ENCODE assay signal across 14 cellular contexts in genomic region chr15:71282086-71282485, GRCh38.
A peak's percentile ranks its signal among the peaks of the same experiment; 100 is the strongest.
DNase-seq lines count a peak whose midpoint lies in the region; ATAC-seq, FAIRE-seq and TF ChIP-seq lines count a peak whose summit lies in the region.
"Had no signal": no experiment of that assay in that cellular context is flagged by ENCODE, and none has a peak within 500 bp of the region (broad histone marks: within the 10 kb centered on the region; RNA-seq: fewer than 3 reads in every experiment).

No MANE protein-coding gene starts in this region.

- H3K18ac ChIP-seq in IMR-90 (ENCODE audit: low read depth, low read length) (peak overlapping the region; percentile 93), H1 (ENCODE audit: extremely low read depth, low read length) (no peak overlapping the region)

- H4K5ac ChIP-seq in IMR-90 (ENCODE audit: low read depth, low read length) (peak overlapping the region; percentile 99), H1 (ENCODE audit: insufficient read length, low read depth, low read length) (no peak overlapping the region)

- peak overlapping the region; percentile 88 for H2BK5ac ChIP-seq in IMR-90 (ENCODE audit: low read depth, low read length, poor library complexity, severe bottlenecking)
- H2BK5ac ChIP-seq in H1 (ENCODE audit: low read depth, low read length) = no peak overlapping the region

- no peaks in the 10 kb centered on the region for H3K9me3 Mint-ChIP-seq in mesothelial cell of epicardium
- H3K9me3 Mint-ChIP-seq: activated naive CD8-positive, alpha-beta T cell treated with anti-CD3 and anti-CD28 coated beads, Interleukin-2, amount 10 ng/mL, durations not matched to agents 7 days and 5 days; naive thymus-derived CD4-positive, alpha-beta T cell; T-cell had no signal

- ATAC-seq in A549 (no peak), IMR-90 (ENCODE audit: low read depth) (peak; percentile 28), GM21447 (IDR thresholded peaks at IDR 0.05; ENCODE audit: unreplicated experiment) (no peak)
- ATAC-seq: activated CD4-positive, alpha-beta T cell treated with anti-CD3 and anti-CD28 coated beads for 36 hours; naive thymus-derived CD4-positive, alpha-beta T cell; T-cell had no signal

- H3K23ac ChIP-seq in IMR-90 (ENCODE audit: low read depth, low read length) (peak overlapping the region; percentile 84; the same call in 1 of the 2 replicates), H1 (ENCODE audit: insufficient read length) (no peak overlapping the region)

- TF ChIP-seq CTCF in A549 (IDR thresholded peaks at IDR 0.05) (no peak), IMR-90 (conservative IDR thresholded peaks at IDR 0.05; ENCODE audit: low read depth, low read length) (no peak), H1 (IDR thresholded peaks at IDR 0.05; ENCODE audit: control extremely low read depth in 1 of 3, insufficient read depth in 1 of 3, low read depth in 1 of 3, low read length in 3 of 3) (no peak), mesothelial cell of epicardium (IDR thresholded peaks at IDR 0.05; ENCODE audit: unreplicated experiment) (no peak), transverse colon (IDR thresholded peaks at IDR 0.05) (no peak)

- no peaks in the 10 kb centered on the region for H3K23me2 ChIP-seq in H1 (ENCODE audit: low read depth, low read length)

- no peaks in the 10 kb centered on the region for H3K36me3 Mint-ChIP-seq in mesothelial cell of epicardium
- H3K36me3 Mint-ChIP-seq: activated naive CD8-positive, alpha-beta T cell treated with anti-CD3 and anti-CD28 coated beads, Interleukin-2, amount 10 ng/mL, durations not matched to agents 7 days and 5 days; naive thymus-derived CD4-positive, alpha-beta T cell; T-cell had no signal

- in situ Hi-C loops in IMR-90 (cut with MboI; ENCODE audit: low sequenced_read_pairs) = no loop called here
- in situ Hi-C loops in transverse colon (cut with MboI; ENCODE audit: low pct_ligation_motif_present in 1 of 4, low pct_unique_long_range_greater_than_20kb in 1 of 4, low sequenced_read_pairs in 3 of 4) = no loop called here

- peak overlapping the region; percentile 98; the same call in 2 of the 3 replicates for H2BK15ac ChIP-seq in IMR-90 (ENCODE audit: low read depth, low read length)
- H2BK15ac ChIP-seq in H1 (ENCODE audit: low read length) = no peak overlapping the region

- H3K56ac ChIP-seq in IMR-90 (ENCODE audit: extremely low read depth, insufficient read depth, low read length) (peak overlapping the region; percentile 93), H1 (replicated peaks; ENCODE audit: insufficient read length, low read depth, low read length) (no peak overlapping the region)

- peak overlapping the region; percentile 75 to 95 for H4K8ac ChIP-seq in IMR-90 (ENCODE audit: low read depth in 2 of 2, low read length in 2 of 2)
- H4K8ac ChIP-seq in H1 (ENCODE audit: extremely low read depth, insufficient read depth, low read length) = no peak overlapping the region

- no peaks in the 10 kb centered on the region for H3K27me3 ChIP-seq in IMR-90 (ENCODE audit: control insufficient read depth, insufficient read depth, low read length)
- H3K27me3 ChIP-seq in H1 (replicated peaks in 1 of 4; ENCODE audit: control insufficient read depth in 3 of 4, extremely low read depth in 1 of 4, insufficient read depth in 3 of 4, low read length in 3 of 4) = no peaks in the 10 kb centered on the region
- no peaks in the 10 kb centered on the region for H3K27me3 ChIP-seq in transverse colon

- H3K9me1 ChIP-seq in IMR-90 (ENCODE audit: insufficient read depth, low read length) = peaks cover 26% of the 10 kb centered on the region

- DNase-seq in A549 (ENCODE audit: low read depth in 1 of 2, low spot score in 1 of 2) (no peak), IMR-90 (peak; percentile 70), H1 (ENCODE audit: low read depth in 1 of 2, low spot score in 2 of 2) (no peak), mesothelial cell of epicardium (ENCODE audit: low spot score in 2 of 2, unreplicated experiment in 2 of 2) (no peak), foreskin melanocyte (no peak), transverse colon (no peak), occipital lobe (lab: John Stamatoyannopoulos, UW) (no peak)
- DNase-seq: ACHN; activated CD4-positive, alpha-beta T cell treated with anti-CD3 and anti-CD28 coated beads for 36 hours; activated naive CD8-positive, alpha-beta T cell treated with anti-CD3 and anti-CD28 coated beads, Interleukin-2, amount 10 ng/mL, durations not matched to agents 7 days and 5 days; activated T-cell treated with anti-CD3 and anti-CD28 coated beads for 4 hours; naive thymus-derived CD4-positive, alpha-beta T cell; T-cell had no signal

- WGBS in A549 (ENCODE audit: missing lambda C conversion rate) = 90% methylated on average over 3 of the region's 3 CpGs
- WGBS in IMR-90 (ENCODE audit: extremely low coverage in 2 of 2, insufficient read length in 1 of 2), 2 experiments = no CpG with 5 or more reads among the region's 3 CpGs
- WGBS in H1 (ENCODE audit: extremely low coverage in 1 of 2, insufficient coverage in 1 of 2, insufficient read length in 1 of 2, insufficient replicate concordance in 2 of 2, low coverage in 1 of 2, low lambda C conversion rate in 2 of 2, missing lambda C conversion rate in 1 of 2), 2 experiments = 78% methylated on average over 3 of the region's 3 CpGs; no CpG with 5 or more reads in 1 of the 2 experiments
- 70 to 86% methylated on average over 3 of the region's 3 CpGs for WGBS in transverse colon (ENCODE audit: low coverage in 1 of 2), 2 donors

- H3K4me3 Mint-ChIP-seq in mesothelial cell of epicardium = no peak overlapping the region
- H3K4me3 Mint-ChIP-seq: activated CD4-positive, alpha-beta T cell treated with anti-CD3 and anti-CD28 coated beads for 36 hours; activated naive CD8-positive, alpha-beta T cell treated with anti-CD3 and anti-CD28 coated beads, Interleukin-2, amount 10 ng/mL, durations not matched to agents 7 days and 5 days; naive thymus-derived CD4-positive, alpha-beta T cell; T-cell had no signal

- no TSS peak for BruUV-seq in IMR-90 (replicated peaks; lab: Mats Ljungman, UMichigan)

- no peak overlapping the region; the same call in 2 of the 3 replicates for H3K4me2 ChIP-seq in A549
- H3K4me2 ChIP-seq in IMR-90 (ENCODE audit: low read depth, low read length) = no peak overlapping the region
- H3K4me2 ChIP-seq in H1 (ENCODE audit: insufficient read depth in 1 of 2, low read depth in 2 of 2, low read length in 2 of 2) = no peak overlapping the region

- H2AK9ac ChIP-seq in IMR-90 (replicated peaks; ENCODE audit: low read depth, low read length, poor library complexity) = no peak overlapping the region

- peak overlapping the region; percentile 98 for H2BK120ac ChIP-seq in IMR-90 (ENCODE audit: low read depth, low read length)
- no peak overlapping the region for H2BK120ac ChIP-seq in H1 (replicated peaks; ENCODE audit: low read depth, low read length)

- peaks cover 51% of the 10 kb centered on the region for H3K4me1 ChIP-seq in A549
- peaks cover 30% of the 10 kb centered on the region for H3K4me1 ChIP-seq in IMR-90 (ENCODE audit: control insufficient read depth, insufficient read depth, low read length)
- H3K4me1 ChIP-seq in H1 (replicated peaks in 1 of 4; ENCODE audit: control insufficient read depth in 3 of 4, insufficient read depth in 4 of 4, low read length in 3 of 4) = peaks cover 0 to 7% (median 2%) of the 10 kb centered on the region in 4 experiments; a peak in 1 of 7 replicates
- peaks cover 8 to 27% (median 14%) of the 10 kb centered on the region in 4 donors for H3K4me1 ChIP-seq in transverse colon

- no peak overlapping the region; the same call in 1 of the 2 replicates for H2BK12ac ChIP-seq in H1 (ENCODE audit: low read depth, low read length)

- CTCF ChIA-PET in A549 (lab: Yijun Ruan, JAX) = interaction anchor here (0.8 to 3.8 kb wide), 4 partner anchors 12 to 412 kb away, joined by 3 to 20 read pairs (median 4); partner anchors contain the start of gene THSD4
- CTCF ChIA-PET in IMR-90 (lab: Yijun Ruan, JAX) = no interaction called here
- CTCF ChIA-PET in H1 (lab: Charles Lee; ENCODE audit: partially characterized antibody) = interaction anchor here (1.2 kb wide), 1 partner anchor 69 kb away, joined by 3 read pairs; no protein-coding TSS in a partner anchor

- H4K91ac ChIP-seq in IMR-90 (ENCODE audit: insufficient read depth, low read depth, low read length) = peak overlapping the region; percentile 97
- H4K91ac ChIP-seq in H1 (replicated peaks; ENCODE audit: insufficient read length, low read length) = no peak overlapping the region

- H3K4me1 Mint-ChIP-seq in mesothelial cell of epicardium = peaks cover 51% of the 10 kb centered on the region
- H3K4me1 Mint-ChIP-seq: activated CD4-positive, alpha-beta T cell treated with anti-CD3 and anti-CD28 coated beads for 36 hours; activated naive CD8-positive, alpha-beta T cell treated with anti-CD3 and anti-CD28 coated beads, Interleukin-2, amount 10 ng/mL, durations not matched to agents 7 days and 5 days; naive thymus-derived CD4-positive, alpha-beta T cell; T-cell had no signal

- TF ChIP-seq RAD21 in A549 (conservative IDR thresholded peaks at IDR 0.05 in 1 of 2, IDR thresholded peaks at IDR 0.05 in 1 of 2) (no peak), IMR-90 (IDR thresholded peaks at IDR 0.05; ENCODE audit: low read length) (no peak), H1 (IDR thresholded peaks at IDR 0.05 in 1 of 2, conservative IDR thresholded peaks at IDR 0.05 in 1 of 2; ENCODE audit: low read depth in 2 of 2, low read length in 2 of 2) (no peak)

- H3K4ac ChIP-seq in IMR-90 (ENCODE audit: low read depth, low read length) (peak overlapping the region; percentile 99), H1 (replicated peaks; ENCODE audit: insufficient read length, low read depth, low read length) (no peak overlapping the region)

- H3K9me3 ChIP-seq in A549 (no peaks in the 10 kb centered on the region), IMR-90 (ENCODE audit: control insufficient read depth, insufficient read depth, low read length) (no peaks in the 10 kb centered on the region), H1 (ENCODE audit: insufficient read depth in 2 of 2, low read depth in 1 of 2, low read length in 1 of 2) (no peaks in the 10 kb centered on the region), transverse colon (no peaks in the 10 kb centered on the region)

- H2BK20ac ChIP-seq in IMR-90 (ENCODE audit: low read depth, low read length) = peak overlapping the region; percentile 94
- H2BK20ac ChIP-seq in H1 (ENCODE audit: low read length) = no peak overlapping the region

- no peaks in the 10 kb centered on the region for H3K79me2 ChIP-seq in H1 (ENCODE audit: control insufficient read depth in 1 of 2, insufficient read depth in 2 of 2, low read length in 2 of 2)

- H3K27ac ChIP-seq in A549 (peak overlapping the region; percentile 67 to 81), IMR-90 (ENCODE audit: insufficient read depth, low read length) (peak overlapping the region; percentile 91), H1 (ENCODE audit: low read depth, low read length) (no peak overlapping the region), transverse colon (no peak overlapping the region)

- TF ChIP-seq POLR2A in A549 (IDR thresholded peaks at IDR 0.05; ENCODE audit: low read length) = no peak
- TF ChIP-seq POLR2A in IMR-90 (IDR thresholded peaks at IDR 0.05; ENCODE audit: low read depth, low read length) = no peak
- no peak for TF ChIP-seq POLR2A in H1 (IDR thresholded peaks at IDR 0.05; ENCODE audit: control extremely low read depth in 1 of 2, low read depth in 2 of 2, low read length in 2 of 2)
- TF ChIP-seq POLR2A in transverse colon (IDR thresholded peaks at IDR 0.05) = no peak

- H3K9ac ChIP-seq in IMR-90 (ENCODE audit: low read depth, low read length) (no peak overlapping the region), H1 (replicated peaks in 1 of 4; ENCODE audit: extremely low read depth in 1 of 4, low read depth in 3 of 4, low read length in 3 of 4) (no peak overlapping the region)

- H3K36me3 ChIP-seq in IMR-90 (ENCODE audit: control insufficient read depth, insufficient read depth, low read length) = no peaks in the 10 kb centered on the region
- H3K36me3 ChIP-seq in H1 (ENCODE audit: control insufficient read depth in 2 of 4, insufficient read depth in 4 of 4, low read length in 3 of 4) = no peaks in the 10 kb centered on the region
- H3K36me3 ChIP-seq in transverse colon = no peaks in the 10 kb centered on the region

- intact Hi-C loops in IMR-90 (cut with micrococcal nuclease) (no loop called here), transverse colon (cut with DNase I; ENCODE audit: low total_unique reads) (no loop called here)

- FAIRE-seq in A549 (lab: Jason Lieb, UNC) (no peak), H1 (lab: Jason Lieb, UNC) (no peak)

- peak overlapping the region; percentile 16 for H3K27ac Mint-ChIP-seq in mesothelial cell of epicardium
- H3K27ac Mint-ChIP-seq: activated CD4-positive, alpha-beta T cell treated with anti-CD3 and anti-CD28 coated beads for 36 hours; activated naive CD8-positive, alpha-beta T cell treated with anti-CD3 and anti-CD28 coated beads, Interleukin-2, amount 10 ng/mL, durations not matched to agents 7 days and 5 days; naive thymus-derived CD4-positive, alpha-beta T cell; T-cell had no signal

- H3K79me1 ChIP-seq in IMR-90 (ENCODE audit: low read depth in 1 of 2, low read length in 2 of 2) (peaks cover 15 to 46% of the 10 kb centered on the region in 2 experiments), H1 (ENCODE audit: low read depth, low read length) (no peaks in the 10 kb centered on the region)

- POLR2A ChIA-PET in A549 (lab: Yijun Ruan, JAX) = no interaction called here
- POLR2A ChIA-PET in IMR-90 (lab: Charles Lee; ENCODE audit: unreplicated experiment) = no interaction called here
- POLR2A ChIA-PET in H1 (lab: Charles Lee; ENCODE audit: partially characterized antibody) = interaction anchor here (0.6 kb wide), 1 partner anchor 14 kb away, joined by 3 read pairs; no protein-coding TSS in a partner anchor

- H4K20me1 ChIP-seq in IMR-90 (ENCODE audit: insufficient read depth, low read length) (no peaks in the 10 kb centered on the region), H1 (replicated peaks in 1 of 2; ENCODE audit: control insufficient read depth in 1 of 2, insufficient read depth in 2 of 2, low read length in 2 of 2) (no peaks in the 10 kb centered on the region)

- H3K14ac ChIP-seq in IMR-90 (replicated peaks; ENCODE audit: low read depth, low read length) (peak overlapping the region; percentile 100), H1 (ENCODE audit: insufficient read length) (no peak overlapping the region)

- H3K4me3 ChIP-seq in A549 (no peak overlapping the region), IMR-90 (ENCODE audit: insufficient read depth, low read depth, low read length) (no peak overlapping the region), H1 (ENCODE audit: extremely low read depth in 1 of 4, insufficient read depth in 2 of 4, low read depth in 3 of 4, low read length in 4 of 4) (no peak overlapping the region), transverse colon (no peak overlapping the region)

- H2AK5ac ChIP-seq in IMR-90 (ENCODE audit: low read depth, low read length) (peak overlapping the region; percentile 100), H1 (ENCODE audit: low read depth, low read length) (no peak overlapping the region)

- H3K27me3 Mint-ChIP-seq in mesothelial cell of epicardium (ENCODE audit: low read depth) = no peaks in the 10 kb centered on the region

- TF ChIP-seq EP300 in A549 (IDR thresholded peaks at IDR 0.05) (no peak), H1 (IDR thresholded peaks at IDR 0.05; ENCODE audit: borderline replicate concordance in 1 of 2, low read depth in 2 of 2, low read length in 2 of 2) (no peak), transverse colon (IDR thresholded peaks at IDR 0.05; ENCODE audit: low read depth) (no peak)

- dilution Hi-C loops in IMR-90 (cut with HindIII; ENCODE audit: low sequenced_read_pairs, unreplicated experiment) = no loop called here

- H2AFZ ChIP-seq in IMR-90 (replicated peaks; ENCODE audit: low read length, poor library complexity) (no peak overlapping the region), H1 (ENCODE audit: low read length) (no peak overlapping the region)

Comparison
In these comparisons a context has a peak if more than half of its experiments do, and no peak if none do; other contexts are left out.
1. H3K27ac ChIP-seq: peak in A549 (2 of 2) and IMR-90 (single experiment); none in H1 (single experiment) and transverse colon (0 of 4).